8 cellular contexts compared by ENCODE assay signal in the genomic region with DNA sequence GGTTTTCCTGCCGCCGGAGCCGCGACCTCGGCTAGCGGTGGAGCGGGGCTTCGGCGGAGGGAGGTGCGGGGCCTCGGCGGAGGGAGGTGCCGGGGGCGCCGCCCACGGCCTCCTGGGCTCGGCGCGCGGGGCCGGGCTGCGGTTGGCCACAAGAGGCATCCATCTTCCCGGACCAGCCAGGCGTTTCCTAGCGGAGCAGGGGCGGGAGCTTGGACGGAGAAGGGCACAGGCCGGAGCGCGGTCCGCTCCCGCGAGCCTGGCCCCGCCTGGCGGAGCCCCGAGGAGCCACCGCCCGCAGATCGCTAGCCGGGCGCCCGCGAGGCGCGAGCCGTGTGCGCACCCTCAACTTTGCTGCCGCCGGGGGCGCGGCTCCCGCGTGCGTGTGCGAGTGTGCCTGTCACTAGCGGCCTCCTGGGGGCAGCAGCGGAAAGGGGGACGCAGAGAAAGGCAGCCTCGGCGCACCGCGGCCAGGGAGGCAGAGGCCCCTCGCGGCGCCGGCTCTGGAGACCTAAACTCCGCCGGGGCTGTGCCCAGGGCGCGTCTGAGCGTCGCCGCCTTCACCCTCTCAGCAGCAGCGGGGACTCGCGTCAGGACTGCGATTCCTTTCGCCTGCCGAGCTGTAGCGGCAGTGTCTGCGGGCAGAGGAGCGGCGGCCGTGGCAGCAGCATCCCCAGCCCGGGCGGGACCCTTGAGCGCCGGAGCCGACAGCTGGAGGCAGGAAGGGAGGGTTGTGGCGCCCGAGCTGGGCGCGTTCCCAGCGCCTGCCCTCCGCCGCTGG. TPM values are rescaled to one million over a fixed set of nuclear protein-coding genes. Genes with fewer than 3 reads are reported as not detected.
DNase-seq lines count a peak whose midpoint lies in the region; ATAC-seq and TF ChIP-seq lines count a peak whose summit lies in the region.

No MANE protein-coding gene starts in this region.

- peak; percentile 91 for DNase-seq in NCI-H748 treated with DMSO at 0.1 percent for 48 hours (lab: John Stamatoyannopoulos, UW)
- peak; percentile 85 for DNase-seq in activated CD8-positive, alpha-beta T cell treated with anti-CD3 and anti-CD28 coated beads, Interleukin-2, amount 10 ng/mL, durations not matched to agents 7 days and 5 days
- DNase-seq in effector CD8-positive, alpha-beta T cell (lab: John Stamatoyannopoulos, UW), result peak; percentile 57
- DNase-seq in lung microvascular endothelial cell (ENCODE audit: low read depth in 2 of 2), result peak; percentile 96 to 98
- DNase-seq in stimulated activated CD4-positive, alpha-beta T cell treated with anti-CD3 and anti-CD28 coated beads, TNF-alpha, amount 100 ng/mL, for 24 hours (ENCODE audit: low read depth in 3 of 3), result peak; percentile 54 to 72 (median 57)

- no peaks in the 10 kb centered on the region for H3K36me3 Mint-ChIP-seq in activated CD8-positive, alpha-beta T cell treated with anti-CD3 and anti-CD28 coated beads, Interleukin-2, amount 10 ng/mL, durations not matched to agents 7 days and 5 days (ENCODE audit: low read depth)

- CTCF ChIA-PET in activated CD8-positive, alpha-beta T cell treated with anti-CD3 and anti-CD28 coated beads, Interleukin-2, amount 10 ng/mL, durations not matched to agents 7 days and 5 days (lab: Charles Lee), result interaction anchor here (0.6 to 1.9 kb wide), 15 partner anchors 10 to 1390 kb away, joined by 3 to 19 read pairs (median 4); a partner anchor contains a TSS

- H3K27ac ChIP-seq in C4-2B, result peak overlapping the region; percentile 73

- H3K27ac Mint-ChIP-seq in activated CD8-positive, alpha-beta T cell treated with anti-CD3 and anti-CD28 coated beads, Interleukin-2, amount 10 ng/mL, durations not matched to agents 7 days and 5 days, result no peak overlapping the region

- peak overlapping the region; percentile 68 for H3K4me3 Mint-ChIP-seq in activated CD8-positive, alpha-beta T cell treated with anti-CD3 and anti-CD28 coated beads, Interleukin-2, amount 10 ng/mL, durations not matched to agents 7 days and 5 days

- H3K27me3 Mint-ChIP-seq in activated CD8-positive, alpha-beta T cell treated with anti-CD3 and anti-CD28 coated beads, Interleukin-2, amount 10 ng/mL, durations not matched to agents 7 days and 5 days (ENCODE audit: low read depth), result peaks cover 37% of the 10 kb centered on the region

- peaks cover 8% of the 10 kb centered on the region for H3K4me1 Mint-ChIP-seq in activated CD8-positive, alpha-beta T cell treated with anti-CD3 and anti-CD28 coated beads, Interleukin-2, amount 10 ng/mL, durations not matched to agents 7 days and 5 days (ENCODE audit: low read depth)

- TF ChIP-seq CTCF in C4-2B (conservative IDR thresholded peaks at IDR 0.05), result peak; percentile 97

- ATAC-seq in GM19395 (IDR thresholded peaks at IDR 0.05; ENCODE audit: unreplicated experiment) (peak; percentile 94), HG03521 (IDR thresholded peaks at IDR 0.05; ENCODE audit: unreplicated experiment) (peak; percentile 94)
- peak; percentile 98 for ATAC-seq in activated CD8-positive, alpha-beta T cell treated with anti-CD3 and anti-CD28 coated beads, Interleukin-2, amount 10 ng/mL, durations not matched to agents 7 days and 5 days

- POLR2A ChIA-PET in activated CD8-positive, alpha-beta T cell treated with anti-CD3 and anti-CD28 coated beads, Interleukin-2, amount 10 ng/mL, durations not matched to agents 7 days and 5 days (lab: Charles Lee), result no interaction called here

- H3K9me3 Mint-ChIP-seq in activated CD8-positive, alpha-beta T cell treated with anti-CD3 and anti-CD28 coated beads, Interleukin-2, amount 10 ng/mL, durations not matched to agents 7 days and 5 days (ENCODE audit: insufficient read depth), result no peaks in the 10 kb centered on the region

RNA-seq across cellular contexts. Expression of a gene that starts 0.7 kb away (rescaled TPM):
- total RNA-seq in activated CD8-positive, alpha-beta T cell treated with anti-CD3 and anti-CD28 coated beads, Interleukin-2, amount 10 ng/mL, durations not matched to agents 7 days and 5 days, result not detected
- total RNA-seq in lung microvascular endothelial cell, result 1.3 and 2.2 TPM in 2 replicates

Comparison
In these comparisons a context has a peak if more than half of its experiments do, and no peak if none do; other contexts are left out.
1. Peak in every context shown above with its lines: DNase-seq, ATAC-seq and H3K27ac ChIP-seq.